In genomic region chr13:41263261-41263971, GRCh38 we compare ENCODE assay signal across 8 cellular contexts. TPM values are rescaled to one million over a fixed set of nuclear protein-coding genes. Genes with fewer than 3 reads are reported as not detected.
A peak's percentile ranks its signal among the peaks of the same experiment; 100 is the strongest.
DNase-seq lines count a peak whose midpoint lies in the region; ATAC-seq and TF ChIP-seq lines count a peak whose summit lies in the region.

Gene MTRF1 (minus strand): TSS chr13:41263576. CDS start chr13:41260907, 2,669 bp downstream.

- H3K9me3 ChIP-seq in left lung: peaks cover 0 to 11% of the 10 kb centered on the region in 2 donors

- CTCF ChIA-PET in BJ (lab: Yijun Ruan, JAX): interaction anchor here (1.2 to 1.5 kb wide), 2 partner anchors 189 to 195 kb away, joined by 3 to 5 read pairs; no protein-coding TSS in a partner anchor

- no peaks in the 10 kb centered on the region for H3K27me3 ChIP-seq in BJ (ENCODE audit: control insufficient read depth, insufficient read depth, low read length)
- H3K27me3 ChIP-seq in left lung: no peaks in the 10 kb centered on the region

- DNase-seq in BJ (ENCODE audit: low read depth): peak; percentile 28
- DNase-seq in GM19240 (ENCODE audit: insufficient read length, low spot score): peak; percentile 56
- DNase-seq in NCI-H524 (lab: John Stamatoyannopoulos, UW): peak; percentile 52 to 77
- DNase-seq in activated CD4-positive, alpha-beta T cell treated with anti-CD3 and anti-CD28 coated beads, Interleukin-2, amount 10 ng/mL, durations not matched to agents 24 days and 14 days: peak; percentile 94
- DNase-seq in coronary artery (ENCODE audit: low spot score): peak; percentile 86
- DNase-seq in left lung: peak; percentile 82 to 89
- peak; percentile 65 to 67 for DNase-seq in stimulated activated CD4-positive, alpha-beta T cell treated with anti-CD3 and anti-CD28 coated beads, Interleukin-2, amount 100 ng/mL, for 48 hours

- ATAC-seq in HG03457 (IDR thresholded peaks at IDR 0.05; ENCODE audit: unreplicated experiment): peak; percentile 86
- ATAC-seq in left lung: peak; percentile 97

- POLR2A ChIA-PET in BJ (lab: Charles Lee): no interaction called here

- peak within 1 kb of the TSS; percentile 68 for H3K4me3 ChIP-seq in BJ (ENCODE audit: low read depth, low read length)
- peak within 1 kb of the TSS; percentile 77 for H3K4me3 ChIP-seq in coronary artery
- H3K4me3 ChIP-seq in left lung: peak within 1 kb of the TSS; percentile 53 to 67

- intact Hi-C loops in activated CD4-positive, alpha-beta T cell treated with anti-CD3 and anti-CD28 coated beads, Interleukin-2, amount 10 ng/mL, durations not matched to agents 24 days and 14 days (cut with micrococcal nuclease): loop anchor here (1.0 kb wide), 4 partner anchors 48 to 202 kb away; partner anchors contain the start of genes KBTBD6, KBTBD7, NAA16 and WBP4
- intact Hi-C loops in left lung (cut with DNase I): no loop called here

- H3K4me1 ChIP-seq in left lung: peaks cover 0 to 8% of the 10 kb centered on the region in 2 donors

- peaks cover 8% of the 10 kb centered on the region for H3K4me1 Mint-ChIP-seq in activated CD4-positive, alpha-beta T cell treated with anti-CD3 and anti-CD28 coated beads, Interleukin-2, amount 10 ng/mL, durations not matched to agents 24 days and 14 days

- peaks cover 4% of the 10 kb centered on the region for H3K9me3 Mint-ChIP-seq in activated CD4-positive, alpha-beta T cell treated with anti-CD3 and anti-CD28 coated beads, Interleukin-2, amount 10 ng/mL, durations not matched to agents 24 days and 14 days

- H3K27me3 Mint-ChIP-seq in activated CD4-positive, alpha-beta T cell treated with anti-CD3 and anti-CD28 coated beads, Interleukin-2, amount 10 ng/mL, durations not matched to agents 24 days and 14 days: no peaks in the 10 kb centered on the region

- H3K36me3 ChIP-seq in BJ (ENCODE audit: control insufficient read depth, insufficient read depth, low read length) (0 out of 2 replicates have a peak, but pooled peaks cover 1% of the 10 kb centered on the region), left lung (peaks cover 0 to 9% of the 10 kb centered on the region in 2 donors)

- TF ChIP-seq CTCF in BJ (IDR thresholded peaks at IDR 0.05; ENCODE audit: insufficient read depth, low read depth, low read length) (no peak), coronary artery (IDR thresholded peaks at IDR 0.05) (no peak), left lung (IDR thresholded peaks at IDR 0.05) (no peak)

- H3K27ac ChIP-seq in coronary artery (peak within 1 kb of the TSS; percentile 62 to 86), left lung (peak within 1 kb of the TSS; percentile 68 to 87)

- peak within 1 kb of the TSS; percentile 100 for H3K27ac Mint-ChIP-seq in activated CD4-positive, alpha-beta T cell treated with anti-CD3 and anti-CD28 coated beads, Interleukin-2, amount 10 ng/mL, durations not matched to agents 24 days and 14 days

- peak within 1 kb of the TSS; percentile 98 for H3K4me3 Mint-ChIP-seq in activated CD4-positive, alpha-beta T cell treated with anti-CD3 and anti-CD28 coated beads, Interleukin-2, amount 10 ng/mL, durations not matched to agents 24 days and 14 days

- H3K36me3 Mint-ChIP-seq in activated CD4-positive, alpha-beta T cell treated with anti-CD3 and anti-CD28 coated beads, Interleukin-2, amount 10 ng/mL, durations not matched to agents 24 days and 14 days (ENCODE audit: low read depth): peaks cover 17% of the 10 kb centered on the region

RNA-seq across cellular contexts. Expression of gene MTRF1, which starts in this region (rescaled TPM):
- 5.2 and 8.7 TPM in 2 replicates for polyA plus RNA-seq in BJ (2011; rRNA removed)
- 5.6 and 5.9 TPM in 2 replicates for polyA minus RNA-seq in BJ (2011; rRNA and poly(A)+ RNA removed)
- total RNA-seq in activated CD4-positive, alpha-beta T cell treated with anti-CD3 and anti-CD28 coated beads, Interleukin-2, amount 10 ng/mL, durations not matched to agents 24 days and 14 days: 20.1 and 20.6 TPM in 2 replicates
- 10 to 100 TPM; 11.3 to 11.9 TPM for total RNA-seq in left lung

Comparison
In these comparisons a context has a peak if more than half of its experiments do, and no peak if none do; other contexts are left out.
1. Peak in every context shown above with its lines: DNase-seq, ATAC-seq, H3K4me3 ChIP-seq and H3K27ac ChIP-seq.
2. DNase-seq: peak in every context shown above with its lines; median percentile 94 in activated CD4-positive, alpha-beta T cell treated with anti-CD3 and anti-CD28 coated beads, Interleukin-2, amount 10 ng/mL, durations not matched to agents 24 days and 14 days; 86 in coronary artery; 86 in left lung; 66 in stimulated activated CD4-positive, alpha-beta T cell treated with anti-CD3 and anti-CD28 coated beads, Interleukin-2, amount 100 ng/mL, for 48 hours; 64 in NCI-H524; 56 in GM19240; 28 in BJ.